10 cellular contexts compared by ENCODE assay signal in genomic region chr3:186514296-186515002, GRCh38. TPM values are rescaled to one million over a fixed set of nuclear protein-coding genes. Genes with fewer than 3 reads are reported as not detected.
DNase-seq lines count a peak whose midpoint lies in the region; ATAC-seq and TF ChIP-seq lines count a peak whose summit lies in the region.
"Had no signal": no experiment of that assay in that cellular context is flagged by ENCODE, and none has a peak within 500 bp of the region (broad histone marks: within the 10 kb centered on the region; RNA-seq: fewer than 3 reads in every experiment).

No MANE protein-coding gene starts in this region.

- no peak overlapping the region for H3K27ac Mint-ChIP-seq in CD14-positive monocyte
- H3K27ac Mint-ChIP-seq in WTC11, result no peak overlapping the region

- peak; percentile 66 for TF ChIP-seq CTCF in CD14-positive monocyte (IDR thresholded peaks at IDR 0.05)
- TF ChIP-seq CTCF in HCT116 (IDR thresholded peaks at IDR 0.05 in 2 of 3, conservative IDR thresholded peaks at IDR 0.05 in 1 of 3; ENCODE audit: borderline replicate concordance in 1 of 3, insufficient read depth in 1 of 3, low read depth in 2 of 3, low read length in 2 of 3), result peak in 2 of 3 experiments; percentile 60 to 67; a peak in 4 of 6 replicates
- peak; percentile 67 for TF ChIP-seq CTCF in WTC11 (IDR thresholded peaks at IDR 0.05)
- peak; percentile 28 for TF ChIP-seq CTCF in liver (IDR thresholded peaks at IDR 0.05; ENCODE audit: low read depth, low read length, missing input control)

- H3K36me3 ChIP-seq in HCT116 (ENCODE audit: control insufficient read depth in 1 of 2, insufficient read depth in 2 of 2, low read length in 2 of 2) (no peaks in the 10 kb centered on the region), liver (ENCODE audit: control insufficient read depth in 4 of 4, insufficient read depth in 3 of 4, low read depth in 1 of 4, low read length in 3 of 4) (no peaks in the 10 kb centered on the region)

- TF ChIP-seq POLR2A in HCT116 (IDR thresholded peaks at IDR 0.05; ENCODE audit: borderline replicate concordance, extremely low read depth, insufficient read depth, insufficient read length), result no peak

- H3K9ac ChIP-seq in HCT116 (ENCODE audit: low read length) (no peak overlapping the region), liver (ENCODE audit: low read depth in 1 of 2, low read length in 2 of 2) (no peak overlapping the region)

- no peak overlapping the region for H3K27ac ChIP-seq in HCT116 (ENCODE audit: low read depth, low read length)
- H3K27ac ChIP-seq in liver (ENCODE audit: low read depth in 1 of 2, low read length in 2 of 2), result no peak overlapping the region

- TF ChIP-seq RAD21 in HCT116 (IDR thresholded peaks at IDR 0.05; ENCODE audit: low read depth) (no peak), liver (IDR thresholded peaks at IDR 0.05) (no peak)

- no peak overlapping the region for H3K4me3 ChIP-seq in HCT116 (replicated peaks in 1 of 2; ENCODE audit: low read depth in 1 of 2, low read length in 2 of 2)
- no peak overlapping the region for H3K4me3 ChIP-seq in liver (ENCODE audit: low read depth in 1 of 3, low read length in 3 of 3)
- H3K4me3 ChIP-seq: skin epidermis had no signal

- H3K4me2 ChIP-seq in HCT116 (ENCODE audit: low read length), result no peak overlapping the region

- CTCF ChIA-PET in HCT116 (lab: Charles Lee) (no interaction called here), WTC11 (lab: Charles Lee) (no interaction called here)

- H3K4me1 ChIP-seq in HCT116 (ENCODE audit: control insufficient read depth in 1 of 2, insufficient read depth in 2 of 2, low read length in 2 of 2), result no peaks in the 10 kb centered on the region
- H3K4me1 ChIP-seq in liver (ENCODE audit: control insufficient read depth in 4 of 4, insufficient read depth in 4 of 4, low read length in 3 of 4), result no peaks in the 10 kb centered on the region

- WGBS in liver, result 73% methylated on average over 3 of the region's 3 CpGs

- H3K79me2 ChIP-seq in HCT116 (ENCODE audit: insufficient read depth, low read length), result no peaks in the 10 kb centered on the region

- H3K27me3 ChIP-seq in HCT116 (ENCODE audit: insufficient read depth, low read length), result peaks cover 44% of the 10 kb centered on the region; the same call in 1 of the 2 replicates
- peaks cover 0 to 4% (median 0%) of the 10 kb centered on the region in 4 donors for H3K27me3 ChIP-seq in liver (ENCODE audit: control insufficient read depth in 4 of 4, insufficient read depth in 4 of 4, low read length in 3 of 4)

- intact Hi-C loops in CD14-positive monocyte (cut with micrococcal nuclease), result no loop called here
- intact Hi-C loops in HCT116 (cut with micrococcal nuclease), result no loop called here

- H3K27me3 Mint-ChIP-seq in CD14-positive monocyte (ENCODE audit: low read depth in 3 of 3) (peaks cover 0 to 1% (median 0%) of the 10 kb centered on the region in 3 donors), WTC11 (ENCODE audit: low read depth) (peaks cover 2% of the 10 kb centered on the region)

- H2AFZ ChIP-seq in HCT116 (ENCODE audit: low read depth, low read length, poor library complexity, severe bottlenecking), result no peak overlapping the region

- peaks cover 10 to 15% (median 13%) of the 10 kb centered on the region in 7 donors for H3K9me3 Mint-ChIP-seq in CD14-positive monocyte
- peaks cover 6% of the 10 kb centered on the region for H3K9me3 Mint-ChIP-seq in WTC11

- no peaks in the 10 kb centered on the region for H3K9me2 ChIP-seq in HCT116 (ENCODE audit: insufficient read depth)

- RAD21 ChIA-PET in HCT116 (lab: Charles Lee; ENCODE audit: low non-redundant PET in 1 of 2, low total read pairs in 2 of 2, uncharacterized antibody in 2 of 2, unreplicated experiment in 2 of 2), result no interaction called here

- H3K4me1 Mint-ChIP-seq in CD14-positive monocyte, result peaks cover 26% of the 10 kb centered on the region
- H3K4me1 Mint-ChIP-seq in WTC11, result peaks cover 5% of the 10 kb centered on the region; the same call in 1 of the 2 replicates

- H3K36me3 Mint-ChIP-seq in CD14-positive monocyte, result peaks cover 0 to 6% of the 10 kb centered on the region in 2 donors
- H3K36me3 Mint-ChIP-seq in WTC11, result no peaks in the 10 kb centered on the region

- no peaks in the 10 kb centered on the region for H4K20me1 ChIP-seq in HCT116 (ENCODE audit: insufficient read depth)

- ATAC-seq in HCT116 (peak; percentile 95), WTC11 (peak; percentile 85), GM19463 (IDR thresholded peaks at IDR 0.05; ENCODE audit: unreplicated experiment) (no peak), GM19328 (IDR thresholded peaks at IDR 0.05; ENCODE audit: unreplicated experiment) (no peak)
- ATAC-seq: Right ventricle myocardium inferior had no signal

- no peak for DNase-seq in CD14-positive monocyte (ENCODE audit: low spot score)
- peak; percentile 12 for DNase-seq in HCT116 (ENCODE audit: low read depth, low spot score)
- peak; percentile 35 for DNase-seq in WTC11 (ENCODE audit: low spot score)
- DNase-seq in stimulated activated naive CD4-positive, alpha-beta T cell (lab: John Stamatoyannopoulos, UW), result no peak
- DNase-seq in NCI-H345 treated with DMSO at 0.1 percent for 48 hours (lab: John Stamatoyannopoulos, UW; ENCODE audit: unreplicated experiment), result no peak

- POLR2A ChIA-PET in HCT116 (lab: Charles Lee) (no interaction called here), WTC11 (lab: Charles Lee) (no interaction called here)

- BruUV-seq in HCT116 (replicated peaks; lab: Mats Ljungman, UMichigan), result no TSS peak

- H3K4me3 Mint-ChIP-seq in CD14-positive monocyte (no peak overlapping the region), WTC11 (no peak overlapping the region)

- H3K9me3 ChIP-seq in HCT116 (ENCODE audit: control insufficient read depth in 1 of 2, insufficient read depth in 1 of 2, low read depth in 1 of 2, low read length in 2 of 2) (no peaks in the 10 kb centered on the region), liver (ENCODE audit: control insufficient read depth in 4 of 4, low read length in 3 of 4) (peaks cover 0 to 3% (median 0%) of the 10 kb centered on the region in 4 donors)

TF ChIP-seq in HCT116, 20 proteins besides CTCF, POLR2A, EP300 and RAD21 (continues in another document):
- TF ChIP-seq SRF (IDR thresholded peaks at IDR 0.05; ENCODE audit: low read depth) (no peak), SP1 (IDR thresholded peaks at IDR 0.05; ENCODE audit: low read depth) (no peak), ZNF274 (IDR thresholded peaks at IDR 0.05; ENCODE audit: low read depth, low read length) (no peak), ATF3 (IDR thresholded peaks at IDR 0.05) (no peak), CBX3 (IDR thresholded peaks at IDR 0.05; ENCODE audit: low read depth) (no peak), CEBPB (IDR thresholded peaks at IDR 0.05; ENCODE audit: low read depth) (no peak), EZH2 (IDR thresholded peaks at IDR 0.05) (no peak), JUND (IDR thresholded peaks at IDR 0.05) (no peak), SIN3A (IDR thresholded peaks at IDR 0.05; ENCODE audit: low read depth) (no peak)

TF ChIP-seq in WTC11, 78 proteins besides CTCF, POLR2A, EP300 and RAD21 (continues in another document):
- TF ChIP-seq ZNF396 (CRISPR knock-in tag; IDR thresholded peaks at IDR 0.05; ENCODE audit: borderline replicate concordance) (no peak), ZSCAN18 (CRISPR knock-in tag; IDR thresholded peaks at IDR 0.05) (no peak), MAX (CRISPR knock-in tag; IDR thresholded peaks at IDR 0.05) (no peak)

TF ChIP-seq in liver, 16 proteins besides CTCF, POLR2A, EP300 and RAD21:
- TF ChIP-seq HNF4A (conservative IDR thresholded peaks at IDR 0.05) (no peak), TAF1 (conservative IDR thresholded peaks at IDR 0.05) (no peak), FOXA2 (IDR thresholded peaks at IDR 0.05) (no peak)

RNA-seq across cellular contexts. Expression of gene CRYGS, which starts 29.7 kb away (rescaled TPM):
- under 1 TPM in 1 of 2 donors, not detected in 1; 0.25 TPM for polyA plus RNA-seq in CD14-positive monocyte
- total RNA-seq in HCT116 (2021; ENCODE audit: unreplicated experiment), result 4.3 TPM
- 2.0 and 3.5 TPM in 2 replicates for polyA plus RNA-seq in HCT116 (2012)
- total RNA-seq in WTC11 (2021), result 1.7 to 2.9 TPM (median 1.9 TPM) in 3 replicates
- total RNA-seq in liver, result 1 to 10 TPM; 1.2 to 3.6 TPM
- polyA plus RNA-seq in liver, result 1 to 10 TPM in 1 of 2 donors, under 1 TPM in 1; 0.53 to 1.2 TPM

RNA-seq across cellular contexts. Expression of gene TBCCD1, which starts 52.7 kb away (rescaled TPM):
- polyA plus RNA-seq in CD14-positive monocyte (1 to 10 TPM; 9.2 to 9.6 TPM), liver (1 to 10 TPM; 4.9 to 5.6 TPM)
- total RNA-seq in HCT116 (2021; ENCODE audit: unreplicated experiment) (16.8 TPM), WTC11 (2021) (10.6 to 11.5 TPM (median 11.3 TPM) in 3 replicates), liver (10 to 100 TPM; 15.5 to 16.2 TPM)
- 7.0 and 10.0 TPM in 2 replicates for polyA plus RNA-seq in HCT116 (2012)

RNA-seq across cellular contexts. Expression of gene DNAJB11, which starts 56.1 kb away (rescaled TPM):
- 10 to 100 TPM; 44.6 to 45.8 TPM for polyA plus RNA-seq in CD14-positive monocyte
- 54.3 TPM for total RNA-seq in HCT116 (2021; ENCODE audit: unreplicated experiment)
- 34.1 and 40.0 TPM in 2 replicates for polyA plus RNA-seq in HCT116 (2012)
- 44.2 to 56.3 TPM (median 47.8 TPM) in 3 replicates for total RNA-seq in WTC11 (2021)
- total RNA-seq in liver, result 100 to 1,000 TPM in 1 of 2 donors, 10 to 100 TPM in 1; 30.2 to 101 TPM
- polyA plus RNA-seq in liver, result 10 to 100 TPM; 44.7 to 67.3 TPM

Comparison
In these comparisons a context has a peak if more than half of its experiments do, and no peak if none do; other contexts are left out.
1. DNase-seq: peak in HCT116 (single experiment) and WTC11 (single experiment); none in CD14-positive monocyte (single experiment), stimulated activated naive CD4-positive, alpha-beta T cell (0 of 6) and NCI-H345 treated with DMSO at 0.1 percent for 48 hours (single experiment).
2. ATAC-seq: peak in HCT116 (single experiment) and WTC11 (single experiment); none in GM19463 (single experiment) and GM19328 (single experiment).
3. Peak in every context shown above with its lines, with median percentiles within 50 percentile points of each other: CTCF ChIP-seq.